In the genomic region with DNA sequence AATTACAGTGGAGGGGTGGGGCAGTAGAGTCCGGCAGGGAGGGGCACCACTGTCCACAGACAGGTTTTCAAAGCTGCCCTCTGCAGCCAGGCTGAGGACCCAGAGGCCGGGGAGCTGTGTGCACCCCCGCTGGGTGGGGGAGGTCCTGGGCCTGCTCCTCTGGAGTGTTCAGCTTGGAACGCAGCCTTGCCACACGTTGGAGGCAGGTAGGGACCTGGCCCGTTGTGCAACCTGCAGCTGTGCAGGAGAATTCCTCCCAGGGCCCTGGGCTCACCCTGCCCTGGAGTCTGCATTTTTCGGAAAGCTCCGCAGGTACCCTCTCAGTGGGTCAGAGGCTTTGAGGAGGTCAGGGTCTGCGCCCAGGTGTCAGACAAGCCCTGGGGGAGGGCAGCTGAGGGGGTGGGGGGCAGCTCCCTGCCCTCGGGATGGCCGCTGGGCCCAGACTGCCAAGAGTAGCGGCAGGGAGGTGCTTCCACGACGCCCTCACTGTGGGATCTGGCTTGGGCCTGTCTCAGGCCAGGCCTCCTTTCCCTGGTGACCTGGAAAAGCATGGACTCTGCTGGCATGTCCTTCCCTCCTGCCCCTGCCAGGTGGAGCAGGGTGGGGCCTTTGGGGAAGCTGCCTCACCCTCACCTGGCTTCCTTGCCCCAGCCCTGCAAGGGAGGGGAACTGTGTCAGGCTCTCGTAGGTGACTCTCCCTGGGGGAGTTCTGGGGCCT, we compare ENCODE assay signal across 13 cellular contexts. TPM values are rescaled to one million over a fixed set of nuclear protein-coding genes. Genes with fewer than 3 reads are reported as not detected.
DNase-seq lines count a peak whose midpoint lies in the region; ATAC-seq and TF ChIP-seq lines count a peak whose summit lies in the region.
"Had no signal": no experiment of that assay in that cellular context is flagged by ENCODE, and none has a peak within 500 bp of the region (broad histone marks: within the 10 kb centered on the region; RNA-seq: fewer than 3 reads in every experiment).

No MANE protein-coding gene starts in this region.

- ATAC-seq in HG03025 (IDR thresholded peaks at IDR 0.05; ENCODE audit: low FRiP score, unreplicated experiment): no peak

- intact Hi-C loops in vagina (cut with DNase I): no loop called here

- H3K4me1 ChIP-seq in mucosa of rectum (ENCODE audit: control insufficient read depth in 2 of 2, insufficient read depth in 2 of 2, low read length in 2 of 2) (peaks cover 47 to 56% of the 10 kb centered on the region in 2 donors), vagina (peaks cover 100% of the 10 kb centered on the region)

- H3K27ac ChIP-seq in epithelial cell of prostate (peak overlapping the region; percentile 88), mucosa of rectum (ENCODE audit: low read depth in 2 of 2, low read length in 2 of 2) (peak overlapping the region; percentile 61 to 63), vagina (peak overlapping the region; percentile 57)

- no peak overlapping the region for H3K27ac Mint-ChIP-seq in activated CD4-positive, alpha-beta memory T cell treated with anti-CD3 and anti-CD28 coated beads, Interleukin-2, amount 10 ng/mL, durations not matched to agents 7 days and 5 days
- H3K27ac Mint-ChIP-seq: activated B cell treated with CpG ODN at 0.5 μM for 24 hours had no signal

- no peaks in the 10 kb centered on the region for H3K36me3 ChIP-seq in mucosa of rectum (ENCODE audit: control insufficient read depth in 2 of 2, insufficient read depth in 2 of 2, low read length in 2 of 2)
- no peaks in the 10 kb centered on the region for H3K36me3 ChIP-seq in vagina

- TF ChIP-seq CTCF in vagina (IDR thresholded peaks at IDR 0.05): no peak

- H3K4me3 ChIP-seq in mucosa of rectum (ENCODE audit: low read length in 2 of 2): no peak overlapping the region
- no peak overlapping the region for H3K4me3 ChIP-seq in vagina

- no peak overlapping the region for H3K4me3 Mint-ChIP-seq in activated CD4-positive, alpha-beta memory T cell treated with anti-CD3 and anti-CD28 coated beads, Interleukin-2, amount 10 ng/mL, durations not matched to agents 7 days and 5 days
- H3K4me3 Mint-ChIP-seq: activated B cell treated with CpG ODN at 0.5 μM for 24 hours had no signal

- H3K4me1 Mint-ChIP-seq in activated CD4-positive, alpha-beta memory T cell treated with anti-CD3 and anti-CD28 coated beads, Interleukin-2, amount 10 ng/mL, durations not matched to agents 7 days and 5 days: no peaks in the 10 kb centered on the region
- H3K4me1 Mint-ChIP-seq: activated B cell treated with CpG ODN at 0.5 μM for 24 hours had no signal

- H3K27me3 ChIP-seq in mucosa of rectum (ENCODE audit: control insufficient read depth in 2 of 2, insufficient read depth in 2 of 2, low read length in 2 of 2) (no peaks in the 10 kb centered on the region), vagina (no peaks in the 10 kb centered on the region)

- POLR2A ChIA-PET in activated CD4-positive, alpha-beta memory T cell treated with anti-CD3 and anti-CD28 coated beads, Interleukin-2, amount 10 ng/mL, durations not matched to agents 7 days and 5 days (lab: Charles Lee): no interaction called here

- CTCF ChIA-PET in activated CD4-positive, alpha-beta memory T cell treated with anti-CD3 and anti-CD28 coated beads, Interleukin-2, amount 10 ng/mL, durations not matched to agents 7 days and 5 days (lab: Charles Lee): no interaction called here

- H3K9me3 Mint-ChIP-seq in activated CD4-positive, alpha-beta memory T cell treated with anti-CD3 and anti-CD28 coated beads, Interleukin-2, amount 10 ng/mL, durations not matched to agents 7 days and 5 days: no peaks in the 10 kb centered on the region
- H3K9me3 Mint-ChIP-seq: activated B cell treated with CpG ODN at 0.5 μM for 24 hours had no signal

- H3K27me3 Mint-ChIP-seq in activated CD4-positive, alpha-beta memory T cell treated with anti-CD3 and anti-CD28 coated beads, Interleukin-2, amount 10 ng/mL, durations not matched to agents 7 days and 5 days: no peaks in the 10 kb centered on the region
- H3K27me3 Mint-ChIP-seq: activated B cell treated with CpG ODN at 0.5 μM for 24 hours had no signal

- peak overlapping the region in 1 of 2 donors; percentile 29 for H3K9ac ChIP-seq in mucosa of rectum (ENCODE audit: low read depth in 1 of 2, low read length in 2 of 2)

- TF ChIP-seq POLR2A in vagina (IDR thresholded peaks at IDR 0.05): no peak

- DNase-seq in NCI-H2171 treated with DMSO at 0.1 percent for 48 hours (lab: John Stamatoyannopoulos, UW) (peak; percentile 36), NCI-H2171 (lab: John Stamatoyannopoulos, UW) (no peak), epithelial cell of prostate (ENCODE audit: low read depth, low spot score) (no peak), vagina (ENCODE audit: extremely low spot score in 2 of 2) (no peak), mesenteric fat pad (ENCODE audit: low spot score) (no peak)
- no peak for DNase-seq in activated CD4-positive, alpha-beta memory T cell treated with anti-CD3 and anti-CD28 coated beads, Interleukin-2, amount 10 ng/mL, durations not matched to agents 7 days and 5 days
- DNase-seq: activated B cell treated with CpG ODN at 0.5 μM for 24 hours; activated CD8-positive, alpha-beta memory T cell treated with anti-CD3 and anti-CD28 coated beads for 24 hours; activated effector memory CD4-positive, alpha-beta T cell treated with Interleukin-2 at 50 U/mL for 16 hours; head of caudate nucleus; RPMI8226 had no signal

- H3K9me3 ChIP-seq in mucosa of rectum (ENCODE audit: control insufficient read depth in 2 of 2, low read length in 2 of 2) (no peaks in the 10 kb centered on the region), vagina (no peaks in the 10 kb centered on the region)

- no peaks in the 10 kb centered on the region for H3K36me3 Mint-ChIP-seq in activated CD4-positive, alpha-beta memory T cell treated with anti-CD3 and anti-CD28 coated beads, Interleukin-2, amount 10 ng/mL, durations not matched to agents 7 days and 5 days (ENCODE audit: low read depth)

RNA-seq across cellular contexts. Expression of a gene that starts 29.5 kb away (rescaled TPM):
- total RNA-seq in vagina (49.4 TPM), mesenteric fat pad (129 TPM)
- total RNA-seq in activated CD4-positive, alpha-beta memory T cell treated with anti-CD3 and anti-CD28 coated beads, Interleukin-2, amount 10 ng/mL, durations not matched to agents 7 days and 5 days: 1 to 10 TPM; 7.0 to 7.8 TPM
